9 cellular contexts compared by ENCODE assay signal in the genomic region with DNA sequence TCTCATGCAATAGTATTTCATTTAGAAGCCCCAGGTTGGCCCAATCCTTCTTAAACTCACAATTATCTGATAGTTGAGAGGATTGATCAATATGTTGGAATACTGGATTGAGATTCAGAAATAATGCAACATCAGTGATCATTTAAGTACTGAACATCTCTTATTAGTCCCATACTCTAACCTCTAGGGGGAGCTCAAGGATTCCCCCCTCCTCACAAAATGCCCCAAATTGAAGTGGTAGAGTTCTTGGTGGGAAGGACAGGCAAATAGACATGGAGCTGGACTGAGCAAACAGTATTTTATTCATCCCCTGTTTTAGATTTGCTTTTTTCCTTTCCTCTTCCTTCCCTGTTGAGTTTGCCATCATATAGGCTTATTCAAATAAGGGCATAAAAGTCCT.
A peak's percentile ranks its signal among the peaks of the same experiment; 100 is the strongest.
DNase-seq lines count a peak whose midpoint lies in the region; ATAC-seq and TF ChIP-seq lines count a peak whose summit lies in the region.
"Had no signal": no experiment of that assay in that cellular context is flagged by ENCODE, and none has a peak within 500 bp of the region (broad histone marks: within the 10 kb centered on the region; RNA-seq: fewer than 3 reads in every experiment).

No MANE protein-coding gene starts in this region.

- ATAC-seq in HG03175 (IDR thresholded peaks at IDR 0.05; ENCODE audit: unreplicated experiment), result no peak
- ATAC-seq in HG02885 (IDR thresholded peaks at IDR 0.05; ENCODE audit: poor library complexity, unreplicated experiment), result no peak
- ATAC-seq in HG03432 (IDR thresholded peaks at IDR 0.05; ENCODE audit: unreplicated experiment), result no peak

- H3K4me3 ChIP-seq in AG10803 (ENCODE audit: low read length) (no peak overlapping the region), GM12875 (ENCODE audit: low read depth, low read length) (no peak overlapping the region), fibroblast of the aortic adventitia (ENCODE audit: low read depth, low read length) (no peak overlapping the region)

- no peak for DNase-seq in AG10803 (ENCODE audit: low read depth)
- peak; percentile 43 for DNase-seq in OCI-M1 (lab: John Stamatoyannopoulos, UW)
- DNase-seq in fibroblast of the aortic adventitia (ENCODE audit: low read depth), result no peak
- no peak for DNase-seq in MV-4-11 (lab: John Stamatoyannopoulos, UW)
- DNase-seq: KG1 had no signal

- TF ChIP-seq CTCF in AG10803 (conservative IDR thresholded peaks at IDR 0.05; ENCODE audit: low read length) (peak; percentile 42), GM12875 (IDR thresholded peaks at IDR 0.05; ENCODE audit: borderline replicate concordance, insufficient read depth, low read depth, low read length) (peak; percentile 47; the same call in 1 of the 2 replicates), fibroblast of the aortic adventitia (IDR thresholded peaks at IDR 0.05; ENCODE audit: insufficient read depth, low read length) (peak; percentile 7)
